In the genomic region with DNA sequence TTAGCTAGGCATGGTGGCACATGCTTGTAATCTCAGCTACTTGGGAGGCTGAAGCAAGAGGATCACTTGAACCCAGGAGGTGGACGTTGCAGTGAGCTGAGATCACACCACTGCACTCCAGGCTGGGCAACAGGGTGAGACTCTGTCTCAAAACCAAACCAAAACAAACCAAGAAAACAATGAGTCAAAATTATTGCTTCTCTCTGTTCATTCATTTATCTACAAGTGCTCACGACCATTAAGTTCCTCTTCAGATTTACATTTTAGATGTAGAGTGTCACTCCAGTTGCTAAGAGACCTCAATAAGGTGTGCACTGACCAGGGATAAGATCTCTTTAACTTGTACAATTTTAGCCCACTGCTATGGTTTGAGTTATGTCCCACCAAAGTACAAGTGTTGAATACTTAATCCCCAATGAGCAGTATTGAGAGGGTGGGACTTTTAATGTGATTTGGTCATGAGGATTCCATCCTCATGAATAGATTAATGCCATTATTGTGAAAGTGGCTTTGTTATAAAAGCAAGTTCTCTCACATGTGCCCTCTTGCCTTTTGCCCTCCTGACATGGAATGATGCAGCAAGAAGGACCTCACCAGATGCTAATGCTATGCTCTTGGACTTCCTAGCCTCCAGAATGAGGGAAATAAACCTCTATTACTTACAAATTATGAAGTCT, we compare ENCODE assay signal across 18 cellular contexts. TPM values are rescaled to one million over a fixed set of nuclear protein-coding genes. Genes with fewer than 3 reads are reported as not detected.
DNase-seq lines count a peak whose midpoint lies in the region; ATAC-seq and TF ChIP-seq lines count a peak whose summit lies in the region.
"Had no signal": no experiment of that assay in that cellular context is flagged by ENCODE, and none has a peak within 500 bp of the region (broad histone marks: within the 10 kb centered on the region; RNA-seq: fewer than 3 reads in every experiment).

No MANE protein-coding gene starts in this region.

- H3K4me3 Mint-ChIP-seq in CD8-positive, alpha-beta T cell: no peak overlapping the region
- H3K4me3 Mint-ChIP-seq in activated T-helper 17 cell treated with anti-CD3 and anti-CD28 coated beads, Interleukin-2, amount 50 U/mL, for 72 hours: no peak overlapping the region
- no peak overlapping the region for H3K4me3 Mint-ChIP-seq in memory B cell
- H3K4me3 Mint-ChIP-seq: CD14-positive monocyte had no signal

- no peaks in the 10 kb centered on the region for H3K9me3 ChIP-seq in CD8-positive, alpha-beta T cell (ENCODE audit: low read length)
- H3K9me3 ChIP-seq in uterus: no peaks in the 10 kb centered on the region
- H3K9me3 ChIP-seq: tibial artery had no signal

- POLR2A ChIA-PET in CD8-positive, alpha-beta T cell (lab: Charles Lee): interaction anchor here (1.1 kb wide), 1 partner anchor 42 kb away, joined by 4 read pairs; a partner anchor contains a TSS

- no peaks in the 10 kb centered on the region for H3K9me3 Mint-ChIP-seq in CD8-positive, alpha-beta T cell
- no peaks in the 10 kb centered on the region for H3K9me3 Mint-ChIP-seq in activated T-helper 17 cell treated with anti-CD3 and anti-CD28 coated beads, Interleukin-2, amount 50 U/mL, for 72 hours
- no peaks in the 10 kb centered on the region for H3K9me3 Mint-ChIP-seq in memory B cell
- H3K9me3 Mint-ChIP-seq: CD14-positive monocyte had no signal

- in situ Hi-C loops in ACHN (cut with HindIII; ENCODE audit: low pct_ligation_motif_present, low pct_unique_long_range_greater_than_20kb, low sequenced_read_pairs): no loop called here

- H3K27me3 ChIP-seq in CD8-positive, alpha-beta T cell (ENCODE audit: insufficient read depth, low read length): no peaks in the 10 kb centered on the region
- no peaks in the 10 kb centered on the region for H3K27me3 ChIP-seq in uterus
- H3K27me3 ChIP-seq: tibial artery had no signal

- H3K36me3 ChIP-seq in CD8-positive, alpha-beta T cell (ENCODE audit: insufficient read depth, low read length): peaks cover 88% of the 10 kb centered on the region
- no peaks in the 10 kb centered on the region for H3K36me3 ChIP-seq in uterus

- no peak for TF ChIP-seq CTCF in C4-2B (conservative IDR thresholded peaks at IDR 0.05)
- TF ChIP-seq CTCF in CD8-positive, alpha-beta T cell (IDR thresholded peaks at IDR 0.05): no peak
- TF ChIP-seq CTCF in uterus (IDR thresholded peaks at IDR 0.05): no peak

- ATAC-seq in CD8-positive, alpha-beta T cell: no peak
- peak; percentile 75 for ATAC-seq in activated T-helper 17 cell treated with anti-CD3 and anti-CD28 coated beads, Interleukin-2, amount 50 U/mL, for 72 hours (replicated peaks)
- no peak for ATAC-seq in memory B cell (ENCODE audit: low read depth)
- ATAC-seq: HCT116 had no signal

- H3K4me3 ChIP-seq in CD8-positive, alpha-beta T cell (ENCODE audit: low read depth, low read length): no peak overlapping the region
- no peak overlapping the region for H3K4me3 ChIP-seq in uterus
- H3K4me3 ChIP-seq: smooth muscle cell, tibial artery had no signal

- peaks cover 11% of the 10 kb centered on the region for H3K4me1 ChIP-seq in CD8-positive, alpha-beta T cell (ENCODE audit: insufficient read depth, low read length)
- H3K4me1 ChIP-seq in uterus: no peaks in the 10 kb centered on the region

- CTCF ChIA-PET in CD8-positive, alpha-beta T cell (lab: Charles Lee): interaction anchor here (1.2 kb wide), 1 partner anchor 10 kb away, joined by 3 read pairs; no protein-coding TSS in a partner anchor

- no peak for DNase-seq in CD8-positive, alpha-beta T cell
- DNase-seq in memory B cell (ENCODE audit: low spot score in 2 of 2) (no peak), uterus (no peak), DMS53 treated with DMSO at 0.1 percent for 48 hours (lab: John Stamatoyannopoulos, UW; ENCODE audit: unreplicated experiment) (no peak), ACHN (no peak)
- DNase-seq: activated CD4-positive, alpha-beta T cell treated with anti-CD3 and anti-CD28 coated beads for 48 hours; NCI-H1092 treated with DMSO at 0.1 percent for 48 hours; NCI-H69; OCI-M1; T1000; tibial artery had no signal

- H3K27me3 Mint-ChIP-seq in CD8-positive, alpha-beta T cell (ENCODE audit: low read depth): no peaks in the 10 kb centered on the region
- no peaks in the 10 kb centered on the region for H3K27me3 Mint-ChIP-seq in activated T-helper 17 cell treated with anti-CD3 and anti-CD28 coated beads, Interleukin-2, amount 50 U/mL, for 72 hours
- H3K27me3 Mint-ChIP-seq in memory B cell: no peaks in the 10 kb centered on the region

- H3K36me3 Mint-ChIP-seq in CD8-positive, alpha-beta T cell: peaks cover 96% of the 10 kb centered on the region
- peaks cover 100% of the 10 kb centered on the region for H3K36me3 Mint-ChIP-seq in activated T-helper 17 cell treated with anti-CD3 and anti-CD28 coated beads, Interleukin-2, amount 50 U/mL, for 72 hours (ENCODE audit: low read depth)
- peaks cover 51% of the 10 kb centered on the region for H3K36me3 Mint-ChIP-seq in memory B cell

- intact Hi-C loops in CD8-positive, alpha-beta T cell (cut with DNase I, micrococcal nuclease): no loop called here
- intact Hi-C loops in uterus (cut with DNase I; ENCODE audit: low total_unique reads): no loop called here

- peak overlapping the region; percentile 69 for H3K27ac Mint-ChIP-seq in CD8-positive, alpha-beta T cell
- H3K27ac Mint-ChIP-seq in activated T-helper 17 cell treated with anti-CD3 and anti-CD28 coated beads, Interleukin-2, amount 50 U/mL, for 72 hours: peak overlapping the region; percentile 26
- H3K27ac Mint-ChIP-seq in memory B cell: peak overlapping the region; percentile 41

- no peak for TF ChIP-seq POLR2A in uterus (IDR thresholded peaks at IDR 0.05)

- peaks cover 59% of the 10 kb centered on the region for H3K4me1 Mint-ChIP-seq in CD8-positive, alpha-beta T cell (ENCODE audit: low read depth)
- H3K4me1 Mint-ChIP-seq in activated T-helper 17 cell treated with anti-CD3 and anti-CD28 coated beads, Interleukin-2, amount 50 U/mL, for 72 hours: peaks cover 48% of the 10 kb centered on the region
- peaks cover 23% of the 10 kb centered on the region for H3K4me1 Mint-ChIP-seq in memory B cell

- H3K27ac ChIP-seq in C4-2B (peak overlapping the region; percentile 37), uterus (no peak overlapping the region)
- H3K27ac ChIP-seq in CD8-positive, alpha-beta T cell (ENCODE audit: low read depth, low read length): no peak overlapping the region
- H3K27ac ChIP-seq: KMS-11, tibial artery had no signal

RNA-seq across cellular contexts. Expression of a gene that starts 7.8 kb away (rescaled TPM):
- total RNA-seq in CD8-positive, alpha-beta T cell: 10 to 100 TPM; 29.6 to 31.5 TPM
- total RNA-seq in activated T-helper 17 cell treated with anti-CD3 and anti-CD28 coated beads, Interleukin-2, amount 50 U/mL, for 72 hours: 10 to 100 TPM; 54.0 to 60.1 TPM
- 10 to 100 TPM; 17.7 to 58.3 (median 21.3) TPM for total RNA-seq in uterus

RNA-seq across cellular contexts. Expression of a gene that starts 8.8 kb away (rescaled TPM):
- total RNA-seq in CD8-positive, alpha-beta T cell: 1 to 10 TPM; 5.3 to 6.4 TPM
- total RNA-seq in activated T-helper 17 cell treated with anti-CD3 and anti-CD28 coated beads, Interleukin-2, amount 50 U/mL, for 72 hours: 10 to 100 TPM; 49.9 to 56.2 TPM
- total RNA-seq in uterus: 10 to 100 TPM in 2 of 4 donors, 1 to 10 TPM in 2; 1.3 to 32.4 (median 16.3) TPM

RNA-seq across cellular contexts. Expression of a gene that starts 12.0 kb away (rescaled TPM):
- total RNA-seq in CD8-positive, alpha-beta T cell: not detected
- total RNA-seq in activated T-helper 17 cell treated with anti-CD3 and anti-CD28 coated beads, Interleukin-2, amount 50 U/mL, for 72 hours: not detected
- total RNA-seq in uterus: under 1 TPM in 1 of 4 donors, not detected in 3; 0.52 TPM
- total RNA-seq: posterior vena cava, smooth muscle cell had no signal

RNA-seq across cellular contexts. Expression of a gene that starts 12.2 kb away (rescaled TPM):
- total RNA-seq in CD8-positive, alpha-beta T cell: 10 to 100 TPM; 12.5 to 14.0 TPM
- 10 to 100 TPM; 31.1 to 39.2 TPM for total RNA-seq in activated T-helper 17 cell treated with anti-CD3 and anti-CD28 coated beads, Interleukin-2, amount 50 U/mL, for 72 hours
- total RNA-seq in uterus: 10 to 100 TPM; 24.1 to 46.7 (median 34.4) TPM

RNA-seq across cellular contexts. Expression of a gene that starts 30.1 kb away (rescaled TPM):
- total RNA-seq in CD8-positive, alpha-beta T cell: not detected
- total RNA-seq in activated T-helper 17 cell treated with anti-CD3 and anti-CD28 coated beads, Interleukin-2, amount 50 U/mL, for 72 hours: under 1 TPM; 0.45 to 0.56 TPM
- 10 to 100 TPM; 36.2 to 50.6 (median 41.4) TPM for total RNA-seq in uterus
